ENCODE assay signal across 25 cellular contexts in the genomic region with DNA sequence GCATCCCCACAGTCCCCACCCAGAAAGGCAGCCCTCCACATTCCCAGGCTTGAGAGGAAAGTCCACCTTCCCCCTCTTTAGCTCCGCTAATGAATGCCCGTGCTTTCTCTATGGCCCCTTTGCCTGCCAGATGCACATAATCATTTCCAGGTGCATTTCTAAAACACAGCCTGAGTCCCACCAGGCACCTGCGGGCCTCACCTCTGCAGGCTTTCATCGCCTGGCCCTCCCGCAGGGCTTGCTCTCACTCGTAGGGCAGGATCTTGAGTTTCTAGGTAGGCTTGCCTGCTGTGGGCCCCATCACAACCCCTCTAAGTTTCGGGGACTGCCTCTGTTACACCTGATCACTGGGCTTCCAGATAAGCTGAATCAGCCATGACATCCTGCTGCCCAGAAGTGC.
"Had no signal": no experiment of that assay in that cellular context is flagged by ENCODE, and none has a peak within 500 bp of the region (broad histone marks: within the 10 kb centered on the region; RNA-seq: fewer than 3 reads in every experiment).

No MANE protein-coding gene starts in this region.

- H3K36me3 Mint-ChIP-seq: immature natural killer cell; naive thymus-derived CD4-positive, alpha-beta T cell; stimulated activated naive B cell treated with anti-CD40 and anti-IgM and Interleukin-4, amounts not matched to agents 10 μg/mL and 1 μg/mL and 100 μg/mL, for 72 hours had no signal

- H3K4me1 ChIP-seq: esophagus squamous epithelium, gastroesophageal sphincter, spleen, stomach, thyroid gland, upper lobe of left lung, uterus had no signal

- H3K4me3 ChIP-seq: esophagus squamous epithelium, gastroesophageal sphincter, lung, spleen, stomach, thyroid gland, upper lobe of left lung, uterus had no signal

- H3K4me3 Mint-ChIP-seq: dendritic cell treated with granulocyte-macrophage colony-stimulating factor and Interleukin-4, amounts not matched to agents 40 ng/mL and 50 ng/mL, for 4 days; immature natural killer cell; naive thymus-derived CD4-positive, alpha-beta T cell; nephron progenitor cell; stimulated activated naive B cell treated with anti-CD40 and anti-IgM and Interleukin-4, amounts not matched to agents 10 μg/mL and 1 μg/mL and 100 μg/mL, for 72 hours had no signal

- DNase-seq: esophagus squamous epithelium; foreskin fibroblast; glutamatergic neuron; immature natural killer cell; kidney; left cardiac atrium; left ventricle myocardium superior; mesendoderm; naive thymus-derived CD4-positive, alpha-beta T cell; nephron progenitor cell; posterior cingulate gyrus; spleen; stimulated activated CD4-positive, alpha-beta T cell treated with anti-CD3 and anti-CD28 coated beads, Interleukin-15, amount 100 ng/mL, for 24 hours; stimulated activated CD4-positive, alpha-beta T cell treated with anti-CD3 and anti-CD28 coated beads, Interleukin-1b, Interleukin-23, amount 100 ng/mL, for 48 hours; stimulated activated CD4-positive, alpha-beta T cell treated with anti-CD3 and anti-CD28 coated beads, Interleukin-4, amount 100 ng/mL, for 4 hours; stimulated activated naive B cell treated with anti-CD40 and anti-IgM and Interleukin-4, amounts not matched to agents 10 μg/mL and 1 μg/mL and 100 μg/mL, for 72 hours; stomach; thyroid gland; upper lobe of left lung; uterus had no signal

- H3K9me3 ChIP-seq: esophagus squamous epithelium, gastroesophageal sphincter, neutrophil, stomach, thyroid gland, upper lobe of left lung, uterus had no signal

- H3K27ac ChIP-seq: esophagus squamous epithelium, gastroesophageal sphincter, neutrophil, spleen, stomach, thyroid gland, upper lobe of left lung, uterus had no signal

- H3K4me1 Mint-ChIP-seq: immature natural killer cell; nephron progenitor cell; stimulated activated naive B cell treated with anti-CD40 and anti-IgM and Interleukin-4, amounts not matched to agents 10 μg/mL and 1 μg/mL and 100 μg/mL, for 72 hours had no signal

- ATAC-seq: gastroesophageal sphincter; left cardiac atrium; naive thymus-derived CD4-positive, alpha-beta T cell; sciatic nerve; stimulated activated naive B cell treated with anti-CD40 and anti-IgM and Interleukin-4, amounts not matched to agents 10 μg/mL and 1 μg/mL and 100 μg/mL, for 72 hours had no signal

- H3K27ac Mint-ChIP-seq: dendritic cell treated with granulocyte-macrophage colony-stimulating factor and Interleukin-4, amounts not matched to agents 40 ng/mL and 50 ng/mL, for 4 days; immature natural killer cell; naive thymus-derived CD4-positive, alpha-beta T cell; nephron progenitor cell; stimulated activated naive B cell treated with anti-CD40 and anti-IgM and Interleukin-4, amounts not matched to agents 10 μg/mL and 1 μg/mL and 100 μg/mL, for 72 hours had no signal

- H3K27me3 Mint-ChIP-seq: dendritic cell treated with granulocyte-macrophage colony-stimulating factor and Interleukin-4, amounts not matched to agents 40 ng/mL and 50 ng/mL, for 4 days; stimulated activated naive B cell treated with anti-CD40 and anti-IgM and Interleukin-4, amounts not matched to agents 10 μg/mL and 1 μg/mL and 100 μg/mL, for 72 hours had no signal

- H3K9me3 Mint-ChIP-seq: dendritic cell treated with granulocyte-macrophage colony-stimulating factor and Interleukin-4, amounts not matched to agents 40 ng/mL and 50 ng/mL, for 4 days; nephron progenitor cell; stimulated activated naive B cell treated with anti-CD40 and anti-IgM and Interleukin-4, amounts not matched to agents 10 μg/mL and 1 μg/mL and 100 μg/mL, for 72 hours had no signal

- H3K27me3 ChIP-seq: esophagus squamous epithelium, gastroesophageal sphincter, neutrophil, spleen, thyroid gland, upper lobe of left lung, uterus had no signal

- H3K36me3 ChIP-seq: esophagus squamous epithelium, gastroesophageal sphincter, neutrophil, spleen, stomach, thyroid gland, upper lobe of left lung, uterus had no signal
